ENCODE assay signal across 28 cellular contexts in the genomic region with DNA sequence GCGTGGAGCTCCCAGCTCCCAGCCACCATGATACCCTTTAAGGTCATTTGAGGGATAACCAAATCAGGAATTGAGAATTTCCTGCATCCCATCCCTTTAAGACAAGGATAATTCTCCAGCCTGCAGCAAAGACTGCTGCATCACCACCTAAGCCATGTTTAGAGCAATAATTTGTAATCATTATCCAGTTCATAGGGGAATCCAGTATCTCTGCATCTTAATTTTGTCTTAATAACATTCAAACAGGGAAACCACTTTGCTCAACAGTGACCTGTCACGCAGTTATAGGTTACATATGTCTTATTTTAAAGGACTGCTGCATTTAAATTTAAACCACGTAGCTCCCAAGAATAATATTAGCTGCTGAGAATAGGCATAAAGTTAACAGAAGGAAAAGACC.
"Had no signal": no experiment of that assay in that cellular context is flagged by ENCODE, and none has a peak within 500 bp of the region (broad histone marks: within the 10 kb centered on the region; RNA-seq: fewer than 3 reads in every experiment).

No MANE protein-coding gene starts in this region.

- H3K4me1 ChIP-seq: pancreas, psoas muscle, right lobe of liver, suprapubic skin, testis, upper lobe of right lung, uterus had no signal

- FAIRE-seq: pancreas, small intestine had no signal

- ATAC-seq: naive thymus-derived CD8-positive, alpha-beta T cell; natural killer cell treated with Interleukin-12 subunit alpha and Interleukin-12 subunit beta and Interleukin-15 and Interleukin-18, amount 100 ng/mL, for 72 hours; pancreas; psoas muscle; right cardiac atrium; right lobe of liver; stimulated activated effector memory CD8-positive, alpha-beta T cell treated with anti-CD3 and anti-CD28 coated beads, Interleukin-12 subunit alpha, Interleukin-12 subunit beta, amount 100 ng/mL, for 72 hours; stimulated activated naive B cell treated with anti-CD40 and anti-IgM and Interleukin-4, amounts not matched to agents 10 μg/mL and 1 μg/mL and 100 μg/mL, for 72 hours; stimulated activated naive CD8-positive, alpha-beta T cell treated with anti-CD3 and anti-CD28 coated beads, Interleukin-15, amount 100 ng/mL, for 72 hours; upper lobe of right lung had no signal

- H3K4me3 ChIP-seq: pancreas, psoas muscle, right lobe of liver, sigmoid colon, suprapubic skin, testis, tibial artery, transverse colon, upper lobe of right lung, uterus had no signal

- H3K27me3 ChIP-seq: neutrophil, right lobe of liver, sigmoid colon, suprapubic skin, testis, tibial artery, transverse colon, upper lobe of right lung, uterus had no signal

- H3K9me3 ChIP-seq: neutrophil, pancreas, psoas muscle, right lobe of liver, sigmoid colon, suprapubic skin, testis, tibial artery, transverse colon, upper lobe of right lung, uterus had no signal

- H3K4me1 Mint-ChIP-seq: naive thymus-derived CD8-positive, alpha-beta T cell; nephron progenitor cell; neural crest cell; stimulated activated effector memory CD8-positive, alpha-beta T cell treated with anti-CD3 and anti-CD28 coated beads, Interleukin-12 subunit alpha, Interleukin-12 subunit beta, amount 100 ng/mL, for 72 hours; stimulated activated naive B cell treated with anti-CD40 and anti-IgM and Interleukin-4, amounts not matched to agents 10 μg/mL and 1 μg/mL and 100 μg/mL, for 72 hours; stimulated activated naive CD8-positive, alpha-beta T cell treated with anti-CD3 and anti-CD28 coated beads, Interleukin-15, amount 100 ng/mL, for 72 hours had no signal

- DNase-seq: naive thymus-derived CD8-positive, alpha-beta T cell; nephron progenitor cell; nucleus accumbens; pancreas; psoas muscle; right cardiac atrium; right lobe of liver; sigmoid colon; small intestine; stimulated activated CD4-positive, alpha-beta T cell treated with anti-CD3 and anti-CD28 coated beads, Interleukin-15, amount 100 ng/mL, for 24 hours; stimulated activated CD4-positive, alpha-beta T cell treated with anti-CD3 and anti-CD28 coated beads, Interleukin-2, amount 100 ng/mL, for 24 hours; stimulated activated CD4-positive, alpha-beta T cell treated with anti-CD3 and anti-CD28 coated beads, Interleukin-2, amount 100 ng/mL, for 48 hours; stimulated activated CD4-positive, alpha-beta T cell treated with anti-CD3 and anti-CD28 coated beads, Interleukin-4, amount 100 ng/mL, for 24 hours; stimulated activated naive B cell treated with anti-CD40 and anti-IgM and Interleukin-4, amounts not matched to agents 10 μg/mL and 1 μg/mL and 100 μg/mL, for 72 hours; stimulated activated naive CD4-positive, alpha-beta T cell treated with Interleukin-2 at 50 U/mL for 16 hours; stimulated activated naive CD8-positive, alpha-beta T cell treated with anti-CD3 and anti-CD28 coated beads, Interleukin-15, amount 100 ng/mL, for 72 hours; substantia nigra; testis; tibial artery; transverse colon; upper lobe of right lung; uterus had no signal

- H3K36me3 Mint-ChIP-seq: naive thymus-derived CD8-positive, alpha-beta T cell; natural killer cell treated with Interleukin-12 subunit alpha and Interleukin-12 subunit beta and Interleukin-15 and Interleukin-18, amount 100 ng/mL, for 72 hours; stimulated activated effector memory CD8-positive, alpha-beta T cell treated with anti-CD3 and anti-CD28 coated beads, Interleukin-12 subunit alpha, Interleukin-12 subunit beta, amount 100 ng/mL, for 72 hours; stimulated activated naive B cell treated with anti-CD40 and anti-IgM and Interleukin-4, amounts not matched to agents 10 μg/mL and 1 μg/mL and 100 μg/mL, for 72 hours; type B pancreatic cell had no signal

- H3K27ac ChIP-seq: neutrophil, pancreas, psoas muscle, right lobe of liver, sigmoid colon, suprapubic skin, testis, tibial artery, transverse colon, upper lobe of right lung, uterus had no signal

- H3K4me3 Mint-ChIP-seq: naive thymus-derived CD8-positive, alpha-beta T cell; natural killer cell treated with Interleukin-12 subunit alpha and Interleukin-12 subunit beta and Interleukin-15 and Interleukin-18, amount 100 ng/mL, for 72 hours; nephron progenitor cell; neural crest cell; stimulated activated effector memory CD8-positive, alpha-beta T cell treated with anti-CD3 and anti-CD28 coated beads, Interleukin-12 subunit alpha, Interleukin-12 subunit beta, amount 100 ng/mL, for 72 hours; stimulated activated naive B cell treated with anti-CD40 and anti-IgM and Interleukin-4, amounts not matched to agents 10 μg/mL and 1 μg/mL and 100 μg/mL, for 72 hours; stimulated activated naive CD8-positive, alpha-beta T cell treated with anti-CD3 and anti-CD28 coated beads, Interleukin-15, amount 100 ng/mL, for 72 hours; type B pancreatic cell had no signal

- H3K36me3 ChIP-seq: neutrophil, pancreas, right lobe of liver, sigmoid colon, suprapubic skin, tibial artery, transverse colon, upper lobe of right lung, uterus had no signal

- H3K9me3 Mint-ChIP-seq: naive thymus-derived CD8-positive, alpha-beta T cell; natural killer cell treated with Interleukin-12 subunit alpha and Interleukin-12 subunit beta and Interleukin-15 and Interleukin-18, amount 100 ng/mL, for 72 hours; nephron progenitor cell; neural crest cell; stimulated activated effector memory CD8-positive, alpha-beta T cell treated with anti-CD3 and anti-CD28 coated beads, Interleukin-12 subunit alpha, Interleukin-12 subunit beta, amount 100 ng/mL, for 72 hours; stimulated activated naive B cell treated with anti-CD40 and anti-IgM and Interleukin-4, amounts not matched to agents 10 μg/mL and 1 μg/mL and 100 μg/mL, for 72 hours; stimulated activated naive CD8-positive, alpha-beta T cell treated with anti-CD3 and anti-CD28 coated beads, Interleukin-15, amount 100 ng/mL, for 72 hours; type B pancreatic cell had no signal

- H3K27ac Mint-ChIP-seq: naive thymus-derived CD8-positive, alpha-beta T cell; natural killer cell treated with Interleukin-12 subunit alpha and Interleukin-12 subunit beta and Interleukin-15 and Interleukin-18, amount 100 ng/mL, for 72 hours; nephron progenitor cell; stimulated activated effector memory CD8-positive, alpha-beta T cell treated with anti-CD3 and anti-CD28 coated beads, Interleukin-12 subunit alpha, Interleukin-12 subunit beta, amount 100 ng/mL, for 72 hours; stimulated activated naive B cell treated with anti-CD40 and anti-IgM and Interleukin-4, amounts not matched to agents 10 μg/mL and 1 μg/mL and 100 μg/mL, for 72 hours; stimulated activated naive CD8-positive, alpha-beta T cell treated with anti-CD3 and anti-CD28 coated beads, Interleukin-15, amount 100 ng/mL, for 72 hours; type B pancreatic cell had no signal
